29 cellular contexts compared by ENCODE assay signal in the genomic region with DNA sequence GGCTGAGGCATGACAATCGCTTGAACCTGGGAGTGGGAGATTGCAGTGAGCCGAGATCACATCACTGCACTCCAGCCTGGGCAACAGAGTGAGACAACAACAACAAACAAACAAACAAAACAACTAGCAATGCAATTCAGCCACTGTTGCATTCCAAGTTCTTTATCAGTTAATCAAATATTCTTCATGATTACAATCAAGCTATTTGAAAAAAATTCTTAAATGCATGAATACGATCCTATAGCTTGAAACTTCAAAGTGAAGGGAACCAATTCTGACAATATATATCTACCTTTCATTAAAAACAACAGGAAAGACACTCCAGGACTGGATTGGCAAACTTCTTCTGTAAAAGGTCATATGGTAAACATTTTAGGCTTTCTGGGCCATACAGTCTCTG. TPM values are rescaled to one million over a fixed set of nuclear protein-coding genes. Genes with fewer than 3 reads are reported as not detected.
"Had no signal": no experiment of that assay in that cellular context is flagged by ENCODE, and none has a peak within 500 bp of the region (broad histone marks: within the 10 kb centered on the region; RNA-seq: fewer than 3 reads in every experiment).

No MANE protein-coding gene starts in this region.

- H3K9me3 ChIP-seq: stomach, suprapubic skin, testis, thoracic aorta, thyroid gland, tibial artery, tibial nerve, transverse colon, upper lobe of left lung, upper lobe of right lung, uterus, vagina had no signal

- H3K36me3 ChIP-seq: stomach, suprapubic skin, thoracic aorta, thyroid gland, tibial artery, tibial nerve, transverse colon, upper lobe of left lung, upper lobe of right lung, uterus, vagina had no signal

- H3K27me3 ChIP-seq: testis, thyroid gland, upper lobe of left lung, uterus, vagina had no signal

- H3K4me3 ChIP-seq: stomach, suprapubic skin, testis, thoracic aorta, thyroid gland, tibial artery, tibial nerve, transverse colon, upper lobe of left lung, upper lobe of right lung, uterus, vagina had no signal

- H3K4me1 ChIP-seq: stomach, suprapubic skin, testis, thyroid gland, tibial artery, tibial nerve, transverse colon, upper lobe of left lung, upper lobe of right lung, uterus, vagina had no signal

- H3K27ac ChIP-seq: stomach, suprapubic skin, testis, thoracic aorta, thyroid gland, tibial artery, tibial nerve, transverse colon, upper lobe of left lung, upper lobe of right lung, uterus, vagina had no signal

- FAIRE-seq: urothelium cell line had no signal

- DNase-seq: stimulated activated CD4-positive, alpha-beta T cell treated with anti-CD3 and anti-CD28 coated beads, Interleukin-2, amount 100 ng/mL, for 48 hours; stimulated activated CD4-positive, alpha-beta T cell treated with anti-CD3 and anti-CD28 coated beads, Interleukin-4, amount 100 ng/mL, for 1 hour; stimulated activated CD4-positive, alpha-beta T cell treated with anti-CD3 and anti-CD28 coated beads, Interleukin-4, amount 100 ng/mL, for 24 hours; stimulated activated CD4-positive, alpha-beta T cell treated with anti-CD3 and anti-CD28 coated beads, Interleukin-4, amount 100 ng/mL, for 4 hours; stimulated activated CD8-positive, alpha-beta memory T cell treated with anti-CD3 and anti-CD28 coated beads, Interleukin-4, amount 100 ng/mL, for 48 hours; stimulated activated naive B cell treated with anti-CD40 and anti-IgM and Interleukin-4, amounts not matched to agents 10 μg/mL and 1 μg/mL and 100 μg/mL, for 72 hours; stimulated activated naive CD4-positive, alpha-beta T cell; stimulated activated naive CD4-positive, alpha-beta T cell treated with Interleukin-2 at 50 U/mL for 16 hours; stimulated activated naive CD8-positive, alpha-beta T cell treated with anti-CD3 and anti-CD28 coated beads, Interleukin-15, amount 100 ng/mL, for 72 hours; stimulated activated naive CD8-positive, alpha-beta T cell treated with anti-CD3 and anti-CD28 coated beads, Interleukin-15, Interleukin-2, amounts not matched to agents 100 U/mL and 50 U/mL, for 24 hours; stomach; substantia nigra; testis; thyroid gland; tibial artery; transverse colon; upper lobe of left lung; upper lobe of right lung; uterus had no signal

- ATAC-seq: stimulated activated effector memory CD8-positive, alpha-beta T cell treated with anti-CD3 and anti-CD28 coated beads, Interleukin-12 subunit alpha, Interleukin-12 subunit beta, amount 100 ng/mL, for 72 hours; stimulated activated memory B cell treated with anti-CD40 and anti-IgM and Interleukin-4, amounts not matched to agents 10 μg/mL and 1 μg/mL and 100 μg/mL, for 72 hours; stimulated activated naive B cell treated with anti-CD40 and anti-IgM and Interleukin-4, amounts not matched to agents 10 μg/mL and 1 μg/mL and 100 μg/mL, for 72 hours; stimulated activated naive CD8-positive, alpha-beta T cell treated with anti-CD3 and anti-CD28 coated beads, Interleukin-15, amount 100 ng/mL, for 72 hours; stimulated activated naive CD8-positive, alpha-beta T cell treated with anti-CD3 and anti-CD28 coated beads, Interleukin-15, Interleukin-2, amounts not matched to agents 100 U/mL and 50 U/mL, for 24 hours; upper lobe of right lung had no signal

RNA-seq across cellular contexts. Expression of a gene that starts 31.3 kb away (rescaled TPM):
- total RNA-seq: stomach, subcutaneous adipose tissue, suprapubic skin, testis, thoracic aorta, thyroid gland, tibial nerve, transverse colon, upper lobe of left lung, upper lobe of right lung, ureter, urinary bladder, uterus, vagina had no signal
- polyA plus RNA-seq: stomach, urinary bladder had no signal
